15 cellular contexts compared by ENCODE assay signal in the genomic region with DNA sequence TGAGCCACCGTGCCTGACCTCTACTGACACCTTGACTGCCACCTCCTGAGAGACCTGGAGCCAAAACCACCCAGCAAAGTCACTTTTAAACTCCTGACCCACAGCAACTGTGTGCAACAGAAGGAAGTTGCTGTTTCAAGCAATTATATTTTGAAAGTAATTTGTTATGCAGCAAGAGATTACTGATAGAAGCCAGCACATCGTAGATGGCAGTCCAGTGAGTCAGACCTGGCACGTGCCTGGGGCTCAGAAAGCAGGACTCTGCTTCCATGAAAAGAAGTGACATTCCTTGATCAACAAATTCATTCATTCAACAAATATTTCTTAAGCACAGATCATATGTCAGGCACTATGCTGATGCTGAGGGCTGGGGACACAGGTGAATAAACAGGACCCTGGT. TPM values are rescaled to one million over a fixed set of nuclear protein-coding genes. Genes with fewer than 3 reads are reported as not detected.
DNase-seq lines count a peak whose midpoint lies in the region; ATAC-seq and TF ChIP-seq lines count a peak whose summit lies in the region.
"Had no signal": no experiment of that assay in that cellular context is flagged by ENCODE, and none has a peak within 500 bp of the region (broad histone marks: within the 10 kb centered on the region; RNA-seq: fewer than 3 reads in every experiment).

No MANE protein-coding gene starts in this region.

- H3K4me3 ChIP-seq in foreskin fibroblast (ENCODE audit: low read depth in 1 of 2, low read length in 2 of 2) (no peak overlapping the region), transverse colon (no peak overlapping the region), SJCRH30 (no peak overlapping the region)

- H3K9me3 ChIP-seq in transverse colon = no peaks in the 10 kb centered on the region
- no peaks in the 10 kb centered on the region for H3K9me3 ChIP-seq in SJCRH30 (replicated peaks)

- no peak for TF ChIP-seq POLR2A in transverse colon (IDR thresholded peaks at IDR 0.05)

- H3K27me3 ChIP-seq in transverse colon (no peaks in the 10 kb centered on the region), SJCRH30 (no peaks in the 10 kb centered on the region; the same call in 1 of the 2 replicates)

- TF ChIP-seq CTCF in foreskin fibroblast (IDR thresholded peaks at IDR 0.05; ENCODE audit: low read depth, low read length) (no peak), transverse colon (IDR thresholded peaks at IDR 0.05) (no peak)

- intact Hi-C loops in transverse colon (cut with DNase I; ENCODE audit: low total_unique reads) = no loop called here

- 29 to 52% methylated on average over 1 to 3 of the region's 3 CpGs for WGBS in transverse colon (ENCODE audit: low coverage in 1 of 2), 2 donors

- in situ Hi-C loops in transverse colon (cut with MboI; ENCODE audit: low pct_ligation_motif_present in 1 of 4, low pct_unique_long_range_greater_than_20kb in 1 of 4, low sequenced_read_pairs in 3 of 4) = no loop called here

- no peak for TF ChIP-seq EP300 in transverse colon (IDR thresholded peaks at IDR 0.05; ENCODE audit: low read depth)

- peak; percentile 49 for DNase-seq in HS-5 (ENCODE audit: low read depth)
- peak; percentile 76 for DNase-seq in amniotic epithelial cell (ENCODE audit: low read depth)
- peak; percentile 77 to 90 for DNase-seq in foreskin fibroblast
- peak; percentile 51 for DNase-seq in transverse colon
- DNase-seq in ecto neural progenitor cell (ENCODE audit: low spot score) = no peak
- DNase-seq in SJCRH30 = no peak
- DNase-seq: activated B cell treated with CpG ODN at 0.5 μM for 24 hours; activated T-cell treated with anti-CD3 and anti-CD28 coated beads, Interleukin-2, amount 50 U/mL, for 4 hours; central memory CD4-positive, alpha-beta T cell; DMS153; NCI-H446 treated with DMSO at 0.1 percent for 48 hours; nucleus accumbens; SIG-M5; stimulated activated naive CD4-positive, alpha-beta T cell had no signal

- H3K36me3 ChIP-seq in transverse colon (no peaks in the 10 kb centered on the region), SJCRH30 (no peaks in the 10 kb centered on the region)

- no peak for ATAC-seq in GM21619 (IDR thresholded peaks at IDR 0.05; ENCODE audit: unreplicated experiment)
- ATAC-seq: activated T-cell treated with anti-CD3 and anti-CD28 coated beads, Interleukin-2, amount 50 U/mL, for 4 hours had no signal

- H3K4me1 ChIP-seq in transverse colon = peaks cover 20 to 55% (median 32%) of the 10 kb centered on the region in 4 donors
- H3K4me1 ChIP-seq in SJCRH30 = peaks cover 24% of the 10 kb centered on the region

- H3K27ac ChIP-seq in transverse colon = peak overlapping the region; percentile 57 to 84 (median 70)
- H3K27ac ChIP-seq in SJCRH30 = no peak overlapping the region

RNA-seq across cellular contexts. Expression of gene CSPG4, which starts 5.7 kb away (rescaled TPM):
- 10 to 100 TPM; 11.2 to 60.9 (median 31.3) TPM for total RNA-seq in transverse colon
- total RNA-seq in SJCRH30 (2014; rRNA removed; shearing (Covaris generic)) = 10.4 and 11.1 TPM in 2 replicates
- total RNA-seq: activated B cell treated with CpG ODN at 0.5 μM for 24 hours had no signal

Comparison
In these comparisons a context has a peak if more than half of its experiments do, and no peak if none do; other contexts are left out.
1. DNase-seq: peak in HS-5 (single experiment), amniotic epithelial cell (single experiment), foreskin fibroblast (2 of 2) and transverse colon (single experiment); none in ecto neural progenitor cell (single experiment) and SJCRH30 (0 of 2).